ENCODE assay signal across 8 cellular contexts in the genomic region with DNA sequence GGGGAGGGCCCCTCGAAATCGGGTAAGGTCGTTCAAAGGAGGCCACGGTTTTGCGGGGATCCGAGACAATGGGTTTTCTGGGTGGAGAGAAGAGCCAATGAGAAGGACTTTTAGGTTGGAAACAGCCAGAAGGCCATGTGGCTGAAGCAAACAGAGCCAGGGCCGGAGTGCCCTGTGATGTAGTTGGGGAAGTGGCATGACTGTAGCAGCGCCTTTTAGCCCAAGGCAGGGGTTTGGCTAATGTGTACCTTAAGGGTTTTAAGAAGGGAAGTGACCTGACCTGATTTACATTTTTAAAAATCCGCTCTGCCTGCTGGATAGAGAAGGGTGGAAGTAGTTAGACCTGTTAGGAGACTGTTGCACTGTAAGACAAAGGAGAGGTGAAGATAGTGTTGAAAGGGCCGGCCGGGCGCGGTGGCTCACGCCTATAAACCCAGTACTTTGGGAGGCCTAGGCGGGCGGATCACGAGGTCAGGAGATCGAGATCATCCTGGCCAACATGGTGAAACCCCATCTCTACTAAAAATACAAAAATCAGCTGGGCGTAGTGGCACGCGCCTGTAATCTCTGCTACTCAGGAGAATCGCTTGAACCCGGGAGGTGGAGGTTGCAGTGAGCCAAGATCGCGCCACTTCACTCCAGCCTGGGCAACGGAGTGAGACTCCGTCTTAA. TPM values are rescaled to one million over a fixed set of nuclear protein-coding genes. Genes with fewer than 3 reads are reported as not detected.
DNase-seq lines count a peak whose midpoint lies in the region; ATAC-seq and TF ChIP-seq lines count a peak whose summit lies in the region.

No MANE protein-coding gene starts in this region.

- intact Hi-C loops in Calu3 (cut with micrococcal nuclease; ENCODE audit: unreplicated experiment) = loop anchor here (2.0 kb wide), 1 partner anchor 23 kb away; no protein-coding TSS in a partner anchor

- peaks cover 76% of the 10 kb centered on the region for H3K4me1 Mint-ChIP-seq in Calu3 (ENCODE audit: low read depth, unreplicated experiment)
- peaks cover 68% of the 10 kb centered on the region for H3K4me1 Mint-ChIP-seq in nephron progenitor cell

- ATAC-seq in GM21447 (IDR thresholded peaks at IDR 0.05; ENCODE audit: unreplicated experiment) (peak; percentile 32), foreskin keratinocyte (peak; percentile 14), GM21717 (IDR thresholded peaks at IDR 0.05; ENCODE audit: unreplicated experiment) (no peak)

- TSS peak; percentile 49 for BruUV-seq in Calu3 (replicated peaks; lab: Mats Ljungman, UMichigan)

- CTCF ChIA-PET in Calu3 (lab: Charles Lee) = interaction anchor here (0.5 kb wide), 1 partner anchor 580 kb away, joined by 6 read pairs; no protein-coding TSS in a partner anchor

- TF ChIP-seq CTCF in Calu3 (IDR thresholded peaks at IDR 0.05; ENCODE audit: unreplicated experiment) = no peak
- TF ChIP-seq CTCF in foreskin keratinocyte (conservative IDR thresholded peaks at IDR 0.05) = no peak
- TF ChIP-seq CTCF in nephron progenitor cell (IDR thresholded peaks at IDR 0.05) = no peak

- H3K27ac ChIP-seq in foreskin keratinocyte = peak overlapping the region; percentile 85

- peak overlapping the region; percentile 94 for H3K27ac Mint-ChIP-seq in Calu3 (ENCODE audit: unreplicated experiment)
- peak overlapping the region; percentile 100 for H3K27ac Mint-ChIP-seq in nephron progenitor cell

- H3K4me3 Mint-ChIP-seq in Calu3 (ENCODE audit: low read depth, unreplicated experiment) (peak overlapping the region; percentile 75), nephron progenitor cell (peak overlapping the region; percentile 90)

- H3K4me1 ChIP-seq in foreskin keratinocyte = peaks cover 50% of the 10 kb centered on the region

- peak; percentile 81 for DNase-seq in Calu3
- peak; percentile 12 for DNase-seq in NCI-H526 treated with DMSO at 0.1 percent for 48 hours (lab: John Stamatoyannopoulos, UW)
- DNase-seq in activated T-cell treated with anti-CD3 and anti-CD28 coated beads, Interleukin-2, amount 50 U/mL, for 48 hours = peak; percentile 44 to 47
- peak; percentile 54 to 81 for DNase-seq in foreskin keratinocyte
- DNase-seq in nephron progenitor cell = peak; percentile 12
- no peak for DNase-seq in NCI-H226

- no peaks in the 10 kb centered on the region for H3K9me3 Mint-ChIP-seq in Calu3 (ENCODE audit: low read depth, unreplicated experiment)
- H3K9me3 Mint-ChIP-seq in nephron progenitor cell = no peaks in the 10 kb centered on the region

- H3K36me3 Mint-ChIP-seq in Calu3 (ENCODE audit: insufficient read depth, unreplicated experiment) (peaks cover 55% of the 10 kb centered on the region), nephron progenitor cell (ENCODE audit: low read depth) (peaks cover 24% of the 10 kb centered on the region)

- no peaks in the 10 kb centered on the region for H3K27me3 ChIP-seq in foreskin keratinocyte

- no peaks in the 10 kb centered on the region for H3K27me3 Mint-ChIP-seq in Calu3 (ENCODE audit: unreplicated experiment)
- H3K27me3 Mint-ChIP-seq in nephron progenitor cell (ENCODE audit: low read depth, poor library complexity) = peaks cover 6% of the 10 kb centered on the region

RNA-seq across cellular contexts. Expression of gene LYRM1, which starts 1.0 kb away (rescaled TPM):
- 33.4 and 36.5 TPM in 2 replicates for total RNA-seq in Calu3 (2022)
- total RNA-seq in foreskin keratinocyte = 24.9 and 25.3 TPM in 2 replicates
- 19.1 and 19.7 TPM in 2 replicates for polyA plus RNA-seq in foreskin keratinocyte

RNA-seq across cellular contexts. Expression of gene DCUN1D3, which starts 1.4 kb away (rescaled TPM):
- 17.0 and 21.0 TPM in 2 replicates for total RNA-seq in Calu3 (2022)
- 10.9 and 11.3 TPM in 2 replicates for total RNA-seq in foreskin keratinocyte
- 2.9 and 3.5 TPM in 2 replicates for polyA plus RNA-seq in foreskin keratinocyte
